In the genomic region with DNA sequence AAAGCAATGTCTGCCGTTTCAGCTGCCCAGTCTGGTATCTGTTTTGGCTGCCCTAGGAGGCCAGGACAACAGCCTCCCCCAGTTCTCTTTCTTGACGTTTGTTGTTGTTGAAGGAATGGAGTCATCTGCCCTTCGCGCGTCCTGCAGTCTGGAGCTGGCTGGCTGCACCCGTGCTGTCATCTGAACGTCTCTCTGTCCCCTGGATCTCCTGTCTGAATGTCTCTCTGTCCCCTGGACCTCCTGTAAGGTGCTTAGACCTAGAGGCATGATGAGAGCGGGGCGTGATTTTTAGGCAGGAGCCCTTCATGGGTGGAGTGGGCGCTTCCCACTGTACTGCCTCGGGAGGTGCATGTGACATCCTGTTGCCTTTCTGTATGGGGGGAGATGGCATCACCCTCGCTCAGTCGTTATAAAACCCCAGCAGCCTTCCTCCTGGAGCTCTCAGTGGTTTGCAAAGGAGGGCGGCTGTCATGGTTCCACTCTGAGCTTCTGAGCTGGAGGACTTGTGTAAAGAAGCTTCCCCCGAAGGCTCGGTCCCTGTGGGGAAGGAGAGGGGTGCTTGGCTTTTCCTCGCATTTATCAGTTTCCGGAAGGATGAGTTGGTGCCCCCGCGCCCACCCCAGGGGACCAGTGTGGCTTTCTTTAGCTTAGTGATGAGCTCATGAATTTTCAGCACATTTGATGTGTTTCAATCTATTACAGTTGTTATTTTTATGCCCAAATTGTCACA, we compare ENCODE assay signal across 20 cellular contexts. TPM values are rescaled to one million over a fixed set of nuclear protein-coding genes. Genes with fewer than 3 reads are reported as not detected.
DNase-seq lines count a peak whose midpoint lies in the region; ATAC-seq and TF ChIP-seq lines count a peak whose summit lies in the region.
"Had no signal": no experiment of that assay in that cellular context is flagged by ENCODE, and none has a peak within 500 bp of the region (broad histone marks: within the 10 kb centered on the region; RNA-seq: fewer than 3 reads in every experiment).

No MANE protein-coding gene starts in this region.

- no peak overlapping the region for H3K27ac Mint-ChIP-seq in activated naive CD8-positive, alpha-beta T cell treated with anti-CD3 and anti-CD28 coated beads, Interleukin-2, amount 10 ng/mL, durations not matched to agents 7 days and 5 days
- H3K27ac Mint-ChIP-seq in activated naive CD8-positive, alpha-beta T cell treated with anti-CD3 and anti-CD28 coated beads, Interleukin-2, amount 50 U/mL, for 24 hours, result no peak overlapping the region
- no peak overlapping the region for H3K27ac Mint-ChIP-seq in endodermal cell
- H3K27ac Mint-ChIP-seq: CD8-positive, alpha-beta T cell had no signal

- intact Hi-C loops in sciatic nerve (cut with DNase I), result no loop called here

- TF ChIP-seq CTCF in endodermal cell (conservative IDR thresholded peaks at IDR 0.05), result no peak

- H3K4me1 Mint-ChIP-seq in activated naive CD8-positive, alpha-beta T cell treated with anti-CD3 and anti-CD28 coated beads, Interleukin-2, amount 10 ng/mL, durations not matched to agents 7 days and 5 days, result no peaks in the 10 kb centered on the region
- no peaks in the 10 kb centered on the region for H3K4me1 Mint-ChIP-seq in activated naive CD8-positive, alpha-beta T cell treated with anti-CD3 and anti-CD28 coated beads, Interleukin-2, amount 50 U/mL, for 24 hours
- no peaks in the 10 kb centered on the region for H3K4me1 Mint-ChIP-seq in endodermal cell

- ATAC-seq in activated naive CD8-positive, alpha-beta T cell treated with anti-CD3 and anti-CD28 coated beads, Interleukin-2, amount 10 ng/mL, durations not matched to agents 7 days and 5 days (ENCODE audit: low read depth), result no peak
- no peak for ATAC-seq in activated naive CD8-positive, alpha-beta T cell treated with anti-CD3 and anti-CD28 coated beads, Interleukin-2, amount 50 U/mL, for 24 hours
- ATAC-seq in sciatic nerve (no peak), HG03469 (IDR thresholded peaks at IDR 0.05; ENCODE audit: unreplicated experiment) (no peak), GM19324 (IDR thresholded peaks at IDR 0.05; ENCODE audit: low FRiP score, unreplicated experiment) (no peak)
- ATAC-seq: CD8-positive, alpha-beta T cell; PC-3 had no signal

- H3K27me3 ChIP-seq in endodermal cell (ENCODE audit: control insufficient read depth, insufficient read depth, low read length, poor library complexity, severe bottlenecking), result no peaks in the 10 kb centered on the region

- no peaks in the 10 kb centered on the region for H3K36me3 ChIP-seq in endodermal cell (ENCODE audit: control insufficient read depth, insufficient read depth, low read length)

- H3K4me3 Mint-ChIP-seq in activated naive CD8-positive, alpha-beta T cell treated with anti-CD3 and anti-CD28 coated beads, Interleukin-2, amount 10 ng/mL, durations not matched to agents 7 days and 5 days, result no peak overlapping the region
- H3K4me3 Mint-ChIP-seq in activated naive CD8-positive, alpha-beta T cell treated with anti-CD3 and anti-CD28 coated beads, Interleukin-2, amount 50 U/mL, for 24 hours, result no peak overlapping the region
- no peak overlapping the region for H3K4me3 Mint-ChIP-seq in endodermal cell
- H3K4me3 Mint-ChIP-seq: CD8-positive, alpha-beta T cell had no signal

- H3K4me1 ChIP-seq in endodermal cell (ENCODE audit: control insufficient read depth, insufficient read depth, low read length), result no peaks in the 10 kb centered on the region

- POLR2A ChIA-PET in activated naive CD8-positive, alpha-beta T cell treated with anti-CD3 and anti-CD28 coated beads, Interleukin-2, amount 10 ng/mL, durations not matched to agents 7 days and 5 days (lab: Charles Lee), result no interaction called here

- no peaks in the 10 kb centered on the region for H3K36me3 Mint-ChIP-seq in activated naive CD8-positive, alpha-beta T cell treated with anti-CD3 and anti-CD28 coated beads, Interleukin-2, amount 10 ng/mL, durations not matched to agents 7 days and 5 days
- no peaks in the 10 kb centered on the region for H3K36me3 Mint-ChIP-seq in activated naive CD8-positive, alpha-beta T cell treated with anti-CD3 and anti-CD28 coated beads, Interleukin-2, amount 50 U/mL, for 24 hours (ENCODE audit: low read depth)
- no peaks in the 10 kb centered on the region for H3K36me3 Mint-ChIP-seq in endodermal cell (ENCODE audit: low read depth)
- H3K36me3 Mint-ChIP-seq: CD8-positive, alpha-beta T cell had no signal

- no peaks in the 10 kb centered on the region for H3K9me3 ChIP-seq in endodermal cell (ENCODE audit: control insufficient read depth, low read length)

- no peaks in the 10 kb centered on the region for H3K27me3 Mint-ChIP-seq in activated naive CD8-positive, alpha-beta T cell treated with anti-CD3 and anti-CD28 coated beads, Interleukin-2, amount 10 ng/mL, durations not matched to agents 7 days and 5 days
- peaks cover 3% of the 10 kb centered on the region for H3K27me3 Mint-ChIP-seq in activated naive CD8-positive, alpha-beta T cell treated with anti-CD3 and anti-CD28 coated beads, Interleukin-2, amount 50 U/mL, for 24 hours
- H3K27me3 Mint-ChIP-seq in endodermal cell (ENCODE audit: insufficient read depth), result peaks cover 2% of the 10 kb centered on the region

- no peak overlapping the region for H3K27ac ChIP-seq in endodermal cell (ENCODE audit: low read depth, low read length)
- H3K27ac ChIP-seq: RWPE1 had no signal

- no peak overlapping the region for H3K4me3 ChIP-seq in endodermal cell (ENCODE audit: low read length)

- no peaks in the 10 kb centered on the region for H3K9me3 Mint-ChIP-seq in activated naive CD8-positive, alpha-beta T cell treated with anti-CD3 and anti-CD28 coated beads, Interleukin-2, amount 10 ng/mL, durations not matched to agents 7 days and 5 days
- H3K9me3 Mint-ChIP-seq in activated naive CD8-positive, alpha-beta T cell treated with anti-CD3 and anti-CD28 coated beads, Interleukin-2, amount 50 U/mL, for 24 hours, result no peaks in the 10 kb centered on the region
- H3K9me3 Mint-ChIP-seq in endodermal cell, result no peaks in the 10 kb centered on the region
- H3K9me3 Mint-ChIP-seq: CD8-positive, alpha-beta T cell had no signal

- 88 to 90% methylated on average over 10 to 20 of the region's 20 CpGs for WGBS in endodermal cell (ENCODE audit: insufficient coverage in 1 of 2, insufficient read length in 1 of 2), 2 experiments

- peak; percentile 11 for DNase-seq in activated naive CD8-positive, alpha-beta T cell treated with anti-CD3 and anti-CD28 coated beads, Interleukin-2, amount 10 ng/mL, durations not matched to agents 7 days and 5 days
- DNase-seq in activated naive CD8-positive, alpha-beta T cell treated with anti-CD3 and anti-CD28 coated beads, Interleukin-2, amount 50 U/mL, for 24 hours, result no peak
- DNase-seq in endodermal cell (peak; percentile 35), sciatic nerve (ENCODE audit: low spot score) (peak; percentile 30), GDM1 (lab: John Stamatoyannopoulos, UW) (no peak)
- DNase-seq: Calu3, EL, KG1, NCI-H1417, NCI-H187, NCI-H2107, NCI-H226, NCI-H526, PC-3, SIG-M5 had no signal

- no peak overlapping the region for H3K9ac ChIP-seq in endodermal cell (ENCODE audit: extremely low read depth, low read length, poor library complexity, severe bottlenecking)

RNA-seq across cellular contexts. Expression of a gene that starts 49.8 kb away (rescaled TPM):
- total RNA-seq in activated naive CD8-positive, alpha-beta T cell treated with anti-CD3 and anti-CD28 coated beads, Interleukin-2, amount 10 ng/mL, durations not matched to agents 7 days and 5 days, result not detected
- total RNA-seq in endodermal cell (10 to 100 TPM; 11.0 to 23.2 TPM), sciatic nerve (40.7 TPM)
- 55.6 TPM for polyA plus RNA-seq in endodermal cell (2013, experiment 1 of 2)
- 51.7 TPM for polyA plus RNA-seq in endodermal cell (2013, experiment 2 of 2)
- total RNA-seq: CD8-positive, alpha-beta T cell; HT-29 had no signal

Comparison
In these comparisons a context has a peak if more than half of its experiments do, and no peak if none do; other contexts are left out.
1. DNase-seq: peak in activated naive CD8-positive, alpha-beta T cell treated with anti-CD3 and anti-CD28 coated beads, Interleukin-2, amount 10 ng/mL, durations not matched to agents 7 days and 5 days (single experiment), endodermal cell (single experiment) and sciatic nerve (single experiment); none in activated naive CD8-positive, alpha-beta T cell treated with anti-CD3 and anti-CD28 coated beads, Interleukin-2, amount 50 U/mL, for 24 hours (single experiment) and GDM1 (single experiment).
2. RNA of a gene that starts 49.8 kb away (total RNA-seq): 40.7 TPM in sciatic nerve (single experiment) and 11.0 to 23.2 TPM in endodermal cell; not detected in activated naive CD8-positive, alpha-beta T cell treated with anti-CD3 and anti-CD28 coated beads, Interleukin-2, amount 10 ng/mL, durations not matched to agents 7 days and 5 days; every median in the first group is over 10 times any median in the second.